Comparison of ENCODE assay signal across 8 cellular contexts in the genomic region with DNA sequence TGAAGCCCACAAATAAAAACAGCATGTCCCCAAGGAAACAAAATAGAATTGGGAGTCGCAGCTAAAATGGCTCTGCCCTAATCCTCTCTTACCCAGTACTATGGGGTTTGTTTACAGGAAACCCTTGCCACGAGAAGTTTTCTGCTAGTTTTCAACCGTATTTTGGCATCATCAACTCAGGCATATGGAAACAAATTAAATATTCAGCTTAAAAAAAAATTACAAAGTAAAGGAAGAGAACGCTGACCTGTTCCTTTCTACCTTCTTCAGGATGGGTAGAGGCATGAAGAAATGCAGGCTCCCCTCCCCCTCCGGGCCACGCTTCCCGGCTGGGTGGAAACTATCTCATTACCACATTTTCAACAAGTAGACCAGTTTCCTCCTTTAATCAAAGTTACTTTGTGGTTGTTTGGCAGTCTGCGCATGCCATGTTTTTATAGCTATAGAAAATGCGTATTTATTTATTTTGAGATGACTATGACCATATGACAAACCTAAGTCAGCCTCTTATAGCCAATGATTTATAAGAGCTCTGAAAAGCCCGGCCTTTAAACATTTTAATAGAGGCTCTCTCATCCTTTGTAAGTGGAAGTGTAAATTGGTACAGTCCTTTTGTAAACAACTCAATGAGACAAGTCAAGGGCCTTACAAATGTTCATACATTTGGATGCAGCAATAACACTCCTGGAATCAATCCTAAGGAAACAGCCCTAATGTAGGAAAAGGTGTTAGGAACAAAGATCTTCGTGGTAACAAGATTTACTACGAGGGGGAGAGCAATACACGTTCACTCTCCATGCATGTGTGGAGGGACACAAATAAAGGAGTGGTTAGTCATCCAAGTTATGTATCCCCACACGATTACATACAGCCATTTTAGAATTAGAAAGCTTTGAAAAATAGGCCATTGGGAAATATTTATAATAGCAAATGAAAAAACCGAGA. TPM values are rescaled to one million over a fixed set of nuclear protein-coding genes. Genes with fewer than 3 reads are reported as not detected.
A peak's percentile ranks its signal among the peaks of the same experiment; 100 is the strongest.
DNase-seq lines count a peak whose midpoint lies in the region; ATAC-seq, FAIRE-seq and TF ChIP-seq lines count a peak whose summit lies in the region.

No MANE protein-coding gene starts in this region.

- in situ Hi-C loops in HepG2 (cut with HindIII; ENCODE audit: extremely low pct_ligation_motif_present, low pct_unique_long_range_greater_than_20kb): no loop called here

- no peaks in the 10 kb centered on the region for H3K79me2 ChIP-seq in HepG2 (ENCODE audit: insufficient read depth, low read length)

- peak overlapping the region; percentile 39; the same call in 1 of the 2 replicates for H3K9ac ChIP-seq in ES-I3 (ENCODE audit: low read depth, low read length)
- H3K9ac ChIP-seq in HepG2 (ENCODE audit: insufficient read depth, low read depth, low read length): no peak overlapping the region

- no peak for ATAC-seq in HepG2

- intact Hi-C loops in HepG2 (cut with micrococcal nuclease; ENCODE audit: unreplicated experiment): no loop called here

- TF ChIP-seq RAD21 in HepG2 (CRISPR knock-in tag; IDR thresholded peaks at IDR 0.05): no peak

- H4K20me1 ChIP-seq in HepG2 (ENCODE audit: insufficient read depth, low read length): no peaks in the 10 kb centered on the region

- peak overlapping the region; percentile 78 for H2AFZ ChIP-seq in HepG2 (ENCODE audit: low read length)

- H3K4me2 ChIP-seq in HepG2 (ENCODE audit: low read depth, low read length): peak overlapping the region; percentile 27; the same call in 1 of the 2 replicates

- peak in 60 of 76 experiments; percentile 11 to 74 (median 45) for DNase-seq in HUDEP-2 (lab: John Stamatoyannopoulos, UW; ENCODE audit: unreplicated experiment in 76 of 76)
- DNase-seq in SHP77 (lab: John Stamatoyannopoulos, UW): peak; percentile 42 to 57
- DNase-seq in activated naive CD4-positive, alpha-beta T cell treated with anti-CD3 and anti-CD28 coated beads, Interleukin-2, amount 50 U/mL, for 16 hours: peak; percentile 72
- DNase-seq in HepG2 (ENCODE audit: low spot score): no peak
- peak; percentile 45 for DNase-seq in stimulated activated CD8-positive, alpha-beta memory T cell treated with anti-CD3 and anti-CD28 coated beads, Interleukin-15, amount 100 ng/mL, for 1 hour (ENCODE audit: low read depth)
- DNase-seq in HK-2 (ENCODE audit: unreplicated experiment): no peak
- DNase-seq in occipital lobe (lab: John Stamatoyannopoulos, UW): no peak

- no peak for TF ChIP-seq CTCF in HepG2 (CRISPR knock-in tag; IDR thresholded peaks at IDR 0.05)

- H3K9me3 ChIP-seq in ES-I3 (ENCODE audit: control insufficient read depth, insufficient read depth, low read length) (no peaks in the 10 kb centered on the region), HepG2 (ENCODE audit: low read length) (no peaks in the 10 kb centered on the region)

- H3K4me3 ChIP-seq in HepG2 (replicated peaks in 1 of 3; ENCODE audit: insufficient read depth in 1 of 3, low read depth in 2 of 3, low read length in 3 of 3): no peak overlapping the region

- H3K27me3 ChIP-seq in HepG2 (ENCODE audit: control insufficient read depth in 1 of 2, insufficient read depth in 2 of 2, low read length in 2 of 2): no peaks in the 10 kb centered on the region

- H3K4me1 ChIP-seq in ES-I3 (ENCODE audit: insufficient read depth, low read length): peaks cover 31% of the 10 kb centered on the region
- peaks cover 33% of the 10 kb centered on the region for H3K4me1 ChIP-seq in HepG2 (ENCODE audit: insufficient read depth, low read length)

- TF ChIP-seq POLR2A in HepG2 (IDR thresholded peaks at IDR 0.05; ENCODE audit: insufficient read depth in 1 of 2, low read depth in 2 of 2, low read length in 2 of 2): no peak

- H3K27ac ChIP-seq in HepG2 (ENCODE audit: extremely low read length, insufficient read depth, low read length): no peak overlapping the region

- POLR2A ChIA-PET in HepG2 (lab: Yijun Ruan, JAX): interaction anchor here (1.0 to 2.0 kb wide), 4 partner anchors 12 to 15 kb away, joined by 5 to 11 read pairs (median 5); no protein-coding TSS in a partner anchor

- no peak for FAIRE-seq in HepG2 (lab: Jason Lieb, UNC)

- no peak for TF ChIP-seq EP300 in HepG2 (IDR thresholded peaks at IDR 0.05; ENCODE audit: low read depth in 2 of 2, low read length in 2 of 2)
- TF ChIP-seq EP300 in HepG2 (CRISPR knock-in tag; IDR thresholded peaks at IDR 0.05; ENCODE audit: borderline replicate concordance): no peak

- BruUV-seq in HepG2 (replicated peaks; lab: Mats Ljungman, UMichigan): no TSS peak

- CTCF ChIA-PET in HepG2 (lab: Yijun Ruan, JAX; ENCODE audit: low intra/inter-chr PET ratio, low total read pairs): no interaction called here

- no peaks in the 10 kb centered on the region for H3K36me3 ChIP-seq in ES-I3 (ENCODE audit: insufficient read depth, low read length)
- H3K36me3 ChIP-seq in HepG2 (replicated peaks in 1 of 2; ENCODE audit: control insufficient read depth in 1 of 2, insufficient read depth in 2 of 2, low read length in 2 of 2): no peaks in the 10 kb centered on the region

- WGBS in HepG2 (ENCODE audit: low lambda C conversion rate): 54% methylated on average over 15 of the region's 15 CpGs

TF ChIP-seq in HepG2, 621 proteins besides CTCF, POLR2A, EP300 and RAD21 (continues in another document):
- TF ChIP-seq SMARCC2 (IDR thresholded peaks at IDR 0.05) (no peak), ZNF256 (CRISPR knock-in tag; conservative IDR thresholded peaks at IDR 0.05) (no peak), KDM2A (CRISPR knock-in tag; IDR thresholded peaks at IDR 0.05; ENCODE audit: borderline replicate concordance, low read depth) (no peak), ZNF274 (CRISPR knock-in tag; IDR thresholded peaks at IDR 0.05) (no peak)
- TF ChIP-seq, protein P1, sequence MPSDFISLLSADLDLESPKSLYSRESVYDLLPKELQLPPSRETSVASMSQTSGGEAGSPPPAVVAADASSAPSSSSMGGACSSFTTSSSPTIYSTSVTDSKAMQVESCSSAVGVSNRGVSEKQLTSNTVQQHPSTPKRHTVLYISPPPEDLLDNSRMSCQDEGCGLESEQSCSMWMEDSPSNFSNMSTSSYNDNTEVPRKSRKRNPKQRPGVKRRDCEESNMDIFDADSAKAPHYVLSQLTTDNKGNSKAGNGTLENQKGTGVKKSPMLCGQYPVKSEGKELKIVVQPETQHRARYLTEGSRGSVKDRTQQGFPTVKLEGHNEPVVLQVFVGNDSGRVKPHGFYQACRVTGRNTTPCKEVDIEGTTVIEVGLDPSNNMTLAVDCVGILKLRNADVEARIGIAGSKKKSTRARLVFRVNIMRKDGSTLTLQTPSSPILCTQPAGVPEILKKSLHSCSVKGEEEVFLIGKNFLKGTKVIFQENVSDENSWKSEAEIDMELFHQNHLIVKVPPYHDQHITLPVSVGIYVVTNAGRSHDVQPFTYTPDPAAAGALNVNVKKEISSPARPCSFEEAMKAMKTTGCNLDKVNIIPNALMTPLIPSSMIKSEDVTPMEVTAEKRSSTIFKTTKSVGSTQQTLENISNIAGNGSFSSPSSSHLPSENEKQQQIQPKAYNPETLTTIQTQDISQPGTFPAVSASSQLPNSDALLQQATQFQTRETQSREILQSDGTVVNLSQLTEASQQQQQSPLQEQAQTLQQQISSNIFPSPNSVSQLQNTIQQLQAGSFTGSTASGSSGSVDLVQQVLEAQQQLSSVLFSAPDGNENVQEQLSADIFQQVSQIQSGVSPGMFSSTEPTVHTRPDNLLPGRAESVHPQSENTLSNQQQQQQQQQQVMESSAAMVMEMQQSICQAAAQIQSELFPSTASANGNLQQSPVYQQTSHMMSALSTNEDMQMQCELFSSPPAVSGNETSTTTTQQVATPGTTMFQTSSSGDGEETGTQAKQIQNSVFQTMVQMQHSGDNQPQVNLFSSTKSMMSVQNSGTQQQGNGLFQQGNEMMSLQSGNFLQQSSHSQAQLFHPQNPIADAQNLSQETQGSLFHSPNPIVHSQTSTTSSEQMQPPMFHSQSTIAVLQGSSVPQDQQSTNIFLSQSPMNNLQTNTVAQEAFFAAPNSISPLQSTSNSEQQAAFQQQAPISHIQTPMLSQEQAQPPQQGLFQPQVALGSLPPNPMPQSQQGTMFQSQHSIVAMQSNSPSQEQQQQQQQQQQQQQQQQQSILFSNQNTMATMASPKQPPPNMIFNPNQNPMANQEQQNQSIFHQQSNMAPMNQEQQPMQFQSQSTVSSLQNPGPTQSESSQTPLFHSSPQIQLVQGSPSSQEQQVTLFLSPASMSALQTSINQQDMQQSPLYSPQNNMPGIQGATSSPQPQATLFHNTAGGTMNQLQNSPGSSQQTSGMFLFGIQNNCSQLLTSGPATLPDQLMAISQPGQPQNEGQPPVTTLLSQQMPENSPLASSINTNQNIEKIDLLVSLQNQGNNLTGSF (CRISPR knock-in tag; IDR thresholded peaks at IDR 0.05): no peak
- TF ChIP-seq, protein P2, sequence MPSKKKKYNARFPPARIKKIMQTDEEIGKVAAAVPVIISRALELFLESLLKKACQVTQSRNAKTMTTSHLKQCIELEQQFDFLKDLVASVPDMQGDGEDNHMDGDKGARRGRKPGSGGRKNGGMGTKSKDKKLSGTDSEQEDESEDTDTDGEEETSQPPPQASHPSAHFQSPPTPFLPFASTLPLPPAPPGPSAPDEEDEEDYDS (CRISPR knock-in tag; IDR thresholded peaks at IDR 0.05): no peak

RNA-seq across cellular contexts. Expression of a gene that starts 16.1 kb away (rescaled TPM):
- 29.8 and 65.0 TPM in 2 replicates for total RNA-seq in HepG2 (2016; rRNA removed; fragmentation: Illumina TruSeq; extraction: Trizol)
- 3.8 and 3.9 TPM in 2 replicates for total RNA-seq in HepG2 (2016; cell fraction: cytosol; rRNA removed; fragmentation: Illumina TruSeq; extraction: Trizol; ENCODE audit: low read depth)
- total RNA-seq in HepG2 (2016; cell fraction: insoluble cytoplasmic fraction; rRNA removed; fragmentation: Illumina TruSeq; extraction: Trizol): 30.1 and 52.5 TPM in 2 replicates
- total RNA-seq in HepG2 (2016; cell fraction: membrane; rRNA removed; fragmentation: Illumina TruSeq; extraction: Trizol): 17.5 and 18.9 TPM in 2 replicates
- 46.4 and 49.3 TPM in 2 replicates for total RNA-seq in HepG2 (2016; cell fraction: nucleus; rRNA removed; fragmentation: Illumina TruSeq; extraction: Trizol)
- 22.3 and 23.7 TPM in 2 replicates for polyA plus RNA-seq in HepG2 (2011; rRNA removed)
- polyA plus RNA-seq in HepG2 (2011; cell fraction: cytosol; rRNA removed): 16.1 and 20.6 TPM in 2 replicates
- polyA plus RNA-seq in HepG2 (2011; cell fraction: nucleus; rRNA removed): 28.1 and 34.2 TPM in 2 replicates
- 30.6 and 41.2 TPM in 2 replicates for polyA plus RNA-seq in HepG2 (2012)
- 0.85 and 1.1 TPM in 2 replicates for polyA plus RNA-seq in HepG2 (2016; cell fraction: cytosol; fragmentation: Illumina TruSeq; extraction: Trizol; ENCODE audit: low read depth)
- 50.4 and 54.5 TPM in 2 replicates for polyA plus RNA-seq in HepG2 (2016; cell fraction: insoluble cytoplasmic fraction; fragmentation: Illumina TruSeq; extraction: Trizol; ENCODE audit: low read depth)
- polyA plus RNA-seq in HepG2 (2016; cell fraction: membrane; fragmentation: Illumina TruSeq; extraction: Trizol; ENCODE audit: low read depth): 5.7 and 6.3 TPM in 2 replicates
- 66.7 and 71.5 TPM in 2 replicates for polyA plus RNA-seq in HepG2 (2016; cell fraction: nucleus; fragmentation: Illumina TruSeq; extraction: Trizol; ENCODE audit: insufficient read depth, low read depth)
- polyA minus RNA-seq in HepG2 (2011; rRNA and poly(A)+ RNA removed; ENCODE audit: low replicate concordance): 13.5 and 82.3 TPM in 2 replicates
- polyA minus RNA-seq in HepG2 (2011; cell fraction: cytosol; rRNA and poly(A)+ RNA removed): 62.7 and 65.9 TPM in 2 replicates
- 63.2 and 86.3 TPM in 2 replicates for polyA minus RNA-seq in HepG2 (2011; cell fraction: nucleus; rRNA and poly(A)+ RNA removed)
- total RNA-seq in occipital lobe: 7.3 TPM

Comparison
In these comparisons a context has a peak if more than half of its experiments do, and no peak if none do; other contexts are left out.
1. DNase-seq: peak in HUDEP-2 (60 of 76), SHP77 (2 of 2), activated naive CD4-positive, alpha-beta T cell treated with anti-CD3 and anti-CD28 coated beads, Interleukin-2, amount 50 U/mL, for 16 hours (single experiment) and stimulated activated CD8-positive, alpha-beta memory T cell treated with anti-CD3 and anti-CD28 coated beads, Interleukin-15, amount 100 ng/mL, for 1 hour (single experiment); none in HepG2 (single experiment), HK-2 (single experiment) and occipital lobe (single experiment).